21 cellular contexts compared by ENCODE assay signal in the genomic region with DNA sequence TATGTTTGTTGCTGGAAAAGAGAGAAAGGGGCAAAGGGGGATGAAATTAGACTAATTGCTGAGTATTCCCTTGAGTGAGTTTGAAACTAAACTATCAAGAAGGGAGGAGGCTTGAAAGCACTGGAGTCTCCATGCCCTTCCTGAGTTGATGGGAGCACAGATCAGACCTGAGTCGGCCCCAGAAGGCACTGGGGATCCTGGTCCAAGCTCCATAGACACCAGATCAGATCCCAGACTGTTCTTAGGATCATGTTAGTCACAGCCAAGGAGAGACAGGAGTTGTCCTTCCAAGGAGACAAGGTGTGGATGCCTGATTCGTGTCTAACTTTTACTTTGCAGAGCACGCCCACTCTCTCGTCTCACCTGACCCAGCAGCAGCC.
A peak's percentile ranks its signal among the peaks of the same experiment; 100 is the strongest.
DNase-seq lines count a peak whose midpoint lies in the region; ATAC-seq and TF ChIP-seq lines count a peak whose summit lies in the region.
"Had no signal": no experiment of that assay in that cellular context is flagged by ENCODE, and none has a peak within 500 bp of the region (broad histone marks: within the 10 kb centered on the region; RNA-seq: fewer than 3 reads in every experiment).

No MANE protein-coding gene starts in this region.

- H3K27me3 ChIP-seq in Panc1 (ENCODE audit: control insufficient read depth, insufficient read depth, low read length) = no peaks in the 10 kb centered on the region
- no peaks in the 10 kb centered on the region for H3K27me3 ChIP-seq in trophoblast cell (ENCODE audit: insufficient read depth, low read length)
- H3K27me3 ChIP-seq: Peyer's patch, thyroid gland had no signal

- H3K23ac ChIP-seq in trophoblast cell (ENCODE audit: low read length) = no peak overlapping the region

- H3K4me1 Mint-ChIP-seq in osteocyte (ENCODE audit: unreplicated experiment) = peaks cover 51% of the 10 kb centered on the region

- H3K4me3 ChIP-seq in Panc1 (ENCODE audit: low read depth in 2 of 2, low read length in 2 of 2) (no peak overlapping the region), epithelial cell of esophagus (ENCODE audit: low read length) (no peak overlapping the region), trophoblast cell (ENCODE audit: low read depth, low read length) (no peak overlapping the region)
- H3K4me3 ChIP-seq: Peyer's patch, thyroid gland had no signal

- intact Hi-C loops in Panc1 (cut with micrococcal nuclease; ENCODE audit: unreplicated experiment) = no loop called here

- H2AFZ ChIP-seq in trophoblast cell (ENCODE audit: insufficient read depth, low read length, poor library complexity) = no peak overlapping the region

- no CpG with 5 or more reads among the region's 4 CpGs for WGBS in trophoblast cell (ENCODE audit: extremely low coverage, insufficient coverage, insufficient read length)

- no peak overlapping the region for H3K14ac ChIP-seq in trophoblast cell (ENCODE audit: low read length)

- no peak overlapping the region for H3K18ac ChIP-seq in trophoblast cell (ENCODE audit: low read length)

- no peaks in the 10 kb centered on the region for H3K9me3 ChIP-seq in Panc1 (ENCODE audit: control insufficient read depth, insufficient read depth, low read depth, low read length)
- no peaks in the 10 kb centered on the region for H3K9me3 ChIP-seq in trophoblast cell (ENCODE audit: insufficient read depth, low read depth, low read length)
- H3K9me3 ChIP-seq: Peyer's patch, thyroid gland had no signal

- H3K9ac ChIP-seq in trophoblast cell (ENCODE audit: low read length) = no peak overlapping the region

- H2BK12ac ChIP-seq in trophoblast cell (ENCODE audit: low read length) = no peak overlapping the region

- no peak for TF ChIP-seq CTCF in Panc1 (IDR thresholded peaks at IDR 0.05)
- TF ChIP-seq CTCF in epithelial cell of esophagus (IDR thresholded peaks at IDR 0.05; ENCODE audit: insufficient read depth, low read depth, low read length, missing control alignments) = no peak
- no peak for TF ChIP-seq CTCF in osteocyte (IDR thresholded peaks at IDR 0.05)

- H4K91ac ChIP-seq in trophoblast cell (ENCODE audit: low read depth, low read length) = no peak overlapping the region

- DNase-seq in GM03348 (ENCODE audit: low spot score) (peak; percentile 26), Panc1 (ENCODE audit: low read depth, low spot score) (no peak), epithelial cell of esophagus (ENCODE audit: low read depth) (peak; percentile 17), osteocyte (ENCODE audit: extremely low spot score, unreplicated experiment) (no peak), NCI-H526 treated with DMSO at 0.1 percent for 48 hours (lab: John Stamatoyannopoulos, UW) (no peak), Ammon's horn (ENCODE audit: low spot score) (no peak), trophoblast cell (no peak)
- DNase-seq: activated CD4-positive, alpha-beta T cell treated with anti-CD3 and anti-CD28 coated beads, Interleukin-2, amount 50 U/mL, for 4 hours; activated CD8-positive, alpha-beta memory T cell treated with anti-CD3 and anti-CD28 coated beads, Interleukin-2, amount 50 U/mL, for 4 hours; activated naive CD8-positive, alpha-beta T cell treated with anti-CD3 and anti-CD28 coated beads, Interleukin-2, amount 10 ng/mL, durations not matched to agents 7 days and 5 days; AML-193; DND-41; NCI-H2171 treated with DMSO at 0.1 percent for 48 hours; NCI-H82; Peyer's patch; stimulated activated CD4-positive, alpha-beta T cell treated with anti-CD3 and anti-CD28 coated beads, Interleukin-2, amount 100 ng/mL, for 48 hours; thyroid gland had no signal

- H4K12ac ChIP-seq in trophoblast cell (ENCODE audit: low read depth, low read length) = no peak overlapping the region

- peaks cover 6% of the 10 kb centered on the region for H3K9me3 Mint-ChIP-seq in osteocyte (ENCODE audit: unreplicated experiment)
- H3K9me3 Mint-ChIP-seq: activated naive CD8-positive, alpha-beta T cell treated with anti-CD3 and anti-CD28 coated beads, Interleukin-2, amount 10 ng/mL, durations not matched to agents 7 days and 5 days; stimulated activated naive CD8-positive, alpha-beta T cell treated with anti-CD3 and anti-CD28 coated beads, Interleukin-15, Interleukin-2, amounts not matched to agents 100 ng/mL and 50 ng/mL, for 24 hours; T-helper 2 cell treated with Interferon-gamma antibody and Interleukin-4, amounts not matched to agents 5 μg/mL and 100 μg/mL, for 36 hours had no signal

- in situ Hi-C loops in Panc1 (cut with HindIII; ENCODE audit: low pct_unique_long_range_greater_than_20kb, low sequenced_read_pairs) = no loop called here

- H3K27ac Mint-ChIP-seq in osteocyte (ENCODE audit: unreplicated experiment) = peak overlapping the region; percentile 71
- H3K27ac Mint-ChIP-seq: activated naive CD8-positive, alpha-beta T cell treated with anti-CD3 and anti-CD28 coated beads, Interleukin-2, amount 10 ng/mL, durations not matched to agents 7 days and 5 days; stimulated activated naive CD8-positive, alpha-beta T cell treated with anti-CD3 and anti-CD28 coated beads, Interleukin-15, Interleukin-2, amounts not matched to agents 100 ng/mL and 50 ng/mL, for 24 hours; T-helper 2 cell treated with Interferon-gamma antibody and Interleukin-4, amounts not matched to agents 5 μg/mL and 100 μg/mL, for 36 hours had no signal

- H3K79me1 ChIP-seq in trophoblast cell (ENCODE audit: low read length) = no peaks in the 10 kb centered on the region

- no peaks in the 10 kb centered on the region for H3K36me3 Mint-ChIP-seq in osteocyte (ENCODE audit: unreplicated experiment)
- H3K36me3 Mint-ChIP-seq: activated naive CD8-positive, alpha-beta T cell treated with anti-CD3 and anti-CD28 coated beads, Interleukin-2, amount 10 ng/mL, durations not matched to agents 7 days and 5 days had no signal

- no peaks in the 10 kb centered on the region for H3K27me3 Mint-ChIP-seq in osteocyte (ENCODE audit: unreplicated experiment)

- H3K4me1 ChIP-seq in Panc1 (ENCODE audit: control insufficient read depth, insufficient read depth, low read length) = no peaks in the 10 kb centered on the region
- H3K4me1 ChIP-seq in trophoblast cell (ENCODE audit: control insufficient read depth in 1 of 2, insufficient read depth in 2 of 2, low read length in 2 of 2) = no peaks in the 10 kb centered on the region

- ATAC-seq in Panc1 (peak; percentile 51), GM21528 (IDR thresholded peaks at IDR 0.05; ENCODE audit: low FRiP score, unreplicated experiment) (no peak)
- ATAC-seq: esophagus mucosa had no signal

- H3K27ac ChIP-seq in Panc1 (ENCODE audit: low read length) = no peak overlapping the region
- no peak overlapping the region for H3K27ac ChIP-seq in trophoblast cell (ENCODE audit: low read depth, low read length)
- H3K27ac ChIP-seq: thyroid gland had no signal

- H4K8ac ChIP-seq in trophoblast cell (ENCODE audit: low read depth, low read length) = no peak overlapping the region

- H2AK5ac ChIP-seq in trophoblast cell (ENCODE audit: low read length) = no peak overlapping the region

- CTCF ChIA-PET in Panc1 (lab: Charles Lee) = no interaction called here

- POLR2A ChIA-PET in Panc1 (lab: Charles Lee) = no interaction called here

- no peak overlapping the region for H3K4me2 ChIP-seq in trophoblast cell (ENCODE audit: low read length)

- H3K36me3 ChIP-seq in Panc1 (ENCODE audit: control insufficient read depth, insufficient read depth, low read length) (no peaks in the 10 kb centered on the region), trophoblast cell (ENCODE audit: control insufficient read depth in 1 of 2, insufficient read depth in 2 of 2, low read length in 2 of 2) (no peaks in the 10 kb centered on the region)
- H3K36me3 ChIP-seq: Peyer's patch, thyroid gland had no signal

- no peak overlapping the region for H3K4me3 Mint-ChIP-seq in osteocyte (ENCODE audit: unreplicated experiment)
- H3K4me3 Mint-ChIP-seq: activated naive CD8-positive, alpha-beta T cell treated with anti-CD3 and anti-CD28 coated beads, Interleukin-2, amount 10 ng/mL, durations not matched to agents 7 days and 5 days; stimulated activated naive CD8-positive, alpha-beta T cell treated with anti-CD3 and anti-CD28 coated beads, Interleukin-15, Interleukin-2, amounts not matched to agents 100 ng/mL and 50 ng/mL, for 24 hours; T-helper 2 cell treated with Interferon-gamma antibody and Interleukin-4, amounts not matched to agents 5 μg/mL and 100 μg/mL, for 36 hours had no signal

- H3K4ac ChIP-seq in trophoblast cell (ENCODE audit: low read depth, low read length) = no peak overlapping the region

- H3K79me2 ChIP-seq in trophoblast cell (ENCODE audit: control insufficient read depth, insufficient read depth, low read length, poor library complexity) = no peaks in the 10 kb centered on the region

- no TSS peak for BruUV-seq in Panc1 (replicated peaks; lab: Mats Ljungman, UMichigan)

- no peak overlapping the region for H2BK5ac ChIP-seq in trophoblast cell (ENCODE audit: low read depth, low read length, poor library complexity)

- H2BK120ac ChIP-seq in trophoblast cell (ENCODE audit: insufficient read depth, low read length, poor library complexity) = no peak overlapping the region

Comparison
In these comparisons a context has a peak if more than half of its experiments do, and no peak if none do; other contexts are left out.
1. DNase-seq: peak in GM03348 (single experiment) and epithelial cell of esophagus (single experiment); none in Panc1 (single experiment), osteocyte (single experiment), NCI-H526 treated with DMSO at 0.1 percent for 48 hours (single experiment), Ammon's horn (single experiment) and trophoblast cell (0 of 2).